16 cellular contexts compared by ENCODE assay signal in the genomic region with DNA sequence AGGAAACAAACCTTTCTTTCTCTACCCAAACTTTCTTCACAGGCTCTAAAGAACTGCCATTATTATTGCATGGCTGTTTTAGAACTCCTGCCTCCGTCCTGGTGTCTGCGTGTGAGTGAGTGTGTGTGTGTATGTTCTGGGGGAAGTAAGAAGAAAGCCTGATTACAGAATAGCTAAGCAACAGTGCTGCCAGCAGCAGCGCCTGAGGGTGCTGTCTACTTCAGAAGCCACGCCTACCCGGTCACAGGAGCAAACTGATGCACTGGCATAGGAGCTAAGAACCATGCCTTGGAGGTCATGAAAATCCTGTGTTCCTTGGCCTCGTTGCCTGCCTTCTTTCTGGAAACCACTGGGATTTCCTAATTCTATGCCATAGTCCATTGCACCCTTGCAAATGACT. TPM values are rescaled to one million over a fixed set of nuclear protein-coding genes. Genes with fewer than 3 reads are reported as not detected.
DNase-seq lines count a peak whose midpoint lies in the region; ATAC-seq and TF ChIP-seq lines count a peak whose summit lies in the region.
"Had no signal": no experiment of that assay in that cellular context is flagged by ENCODE, and none has a peak within 500 bp of the region (broad histone marks: within the 10 kb centered on the region; RNA-seq: fewer than 3 reads in every experiment).

No MANE protein-coding gene starts in this region.

- peaks cover 6% of the 10 kb centered on the region for H3K4me1 Mint-ChIP-seq in endodermal cell
- H3K4me1 Mint-ChIP-seq in activated T-cell treated with anti-CD3 and anti-CD28 coated beads, Interleukin-2, amount 50 U/mL, for 24 hours (ENCODE audit: low read depth) = no peaks in the 10 kb centered on the region
- H3K4me1 Mint-ChIP-seq: CD8-positive, alpha-beta memory T cell had no signal

- H3K27ac Mint-ChIP-seq in endodermal cell = no peak overlapping the region
- no peak overlapping the region for H3K27ac Mint-ChIP-seq in activated T-cell treated with anti-CD3 and anti-CD28 coated beads, Interleukin-2, amount 50 U/mL, for 24 hours
- H3K27ac Mint-ChIP-seq: CD8-positive, alpha-beta memory T cell had no signal

- H3K9ac ChIP-seq in endodermal cell (ENCODE audit: extremely low read depth, low read length, poor library complexity, severe bottlenecking) = no peak overlapping the region
- no peak overlapping the region for H3K9ac ChIP-seq in mucosa of rectum (ENCODE audit: low read depth in 1 of 2, low read length in 2 of 2)

- H3K36me3 ChIP-seq in H7 (replicated peaks; ENCODE audit: control insufficient read depth, insufficient read depth, low read length) (no peaks in the 10 kb centered on the region), endodermal cell (ENCODE audit: control insufficient read depth, insufficient read depth, low read length) (no peaks in the 10 kb centered on the region), mucosa of rectum (ENCODE audit: control insufficient read depth in 2 of 2, insufficient read depth in 2 of 2, low read length in 2 of 2) (no peaks in the 10 kb centered on the region)
- H3K36me3 ChIP-seq: right lobe of liver had no signal

- H3K27me3 ChIP-seq in H7 (ENCODE audit: control insufficient read depth, insufficient read depth, low read length) (peaks cover 5% of the 10 kb centered on the region), endodermal cell (ENCODE audit: control insufficient read depth, insufficient read depth, low read length, poor library complexity, severe bottlenecking) (peaks cover 8% of the 10 kb centered on the region), mucosa of rectum (ENCODE audit: control insufficient read depth in 2 of 2, insufficient read depth in 2 of 2, low read length in 2 of 2) (no peaks in the 10 kb centered on the region)
- H3K27me3 ChIP-seq: right lobe of liver had no signal

- peaks cover 18% of the 10 kb centered on the region for H3K27me3 Mint-ChIP-seq in endodermal cell (ENCODE audit: insufficient read depth)
- no peaks in the 10 kb centered on the region for H3K27me3 Mint-ChIP-seq in activated T-cell treated with anti-CD3 and anti-CD28 coated beads, Interleukin-2, amount 50 U/mL, for 24 hours
- H3K27me3 Mint-ChIP-seq: IgD-negative memory B cell had no signal

- no peak overlapping the region for H3K4me3 Mint-ChIP-seq in endodermal cell
- H3K4me3 Mint-ChIP-seq in activated T-cell treated with anti-CD3 and anti-CD28 coated beads, Interleukin-2, amount 50 U/mL, for 24 hours = no peak overlapping the region
- H3K4me3 Mint-ChIP-seq: CD8-positive, alpha-beta memory T cell; IgD-negative memory B cell had no signal

- no peak for ATAC-seq in HG02870 (IDR thresholded peaks at IDR 0.05; ENCODE audit: unreplicated experiment)

- no peak for TF ChIP-seq CTCF in endodermal cell (conservative IDR thresholded peaks at IDR 0.05)

- H3K9me3 ChIP-seq in endodermal cell (ENCODE audit: control insufficient read depth, low read length) (no peaks in the 10 kb centered on the region), mucosa of rectum (ENCODE audit: control insufficient read depth in 2 of 2, low read length in 2 of 2) (no peaks in the 10 kb centered on the region)
- H3K9me3 ChIP-seq: right lobe of liver had no signal

- H3K27ac ChIP-seq in endodermal cell (ENCODE audit: low read depth, low read length) (no peak overlapping the region), mucosa of rectum (ENCODE audit: low read depth in 2 of 2, low read length in 2 of 2) (no peak overlapping the region)
- H3K27ac ChIP-seq: epithelial cell of prostate, right lobe of liver had no signal

- H3K9me3 Mint-ChIP-seq in endodermal cell = no peaks in the 10 kb centered on the region
- H3K9me3 Mint-ChIP-seq in activated T-cell treated with anti-CD3 and anti-CD28 coated beads, Interleukin-2, amount 50 U/mL, for 24 hours = no peaks in the 10 kb centered on the region
- H3K9me3 Mint-ChIP-seq: CD8-positive, alpha-beta memory T cell; IgD-negative memory B cell had no signal

- H3K4me1 ChIP-seq in endodermal cell (ENCODE audit: control insufficient read depth, insufficient read depth, low read length) (no peaks in the 10 kb centered on the region), mucosa of rectum (ENCODE audit: control insufficient read depth in 2 of 2, insufficient read depth in 2 of 2, low read length in 2 of 2) (no peaks in the 10 kb centered on the region)
- H3K4me1 ChIP-seq: right lobe of liver had no signal

- no peaks in the 10 kb centered on the region for H3K36me3 Mint-ChIP-seq in endodermal cell (ENCODE audit: low read depth)
- no peaks in the 10 kb centered on the region for H3K36me3 Mint-ChIP-seq in activated T-cell treated with anti-CD3 and anti-CD28 coated beads, Interleukin-2, amount 50 U/mL, for 24 hours (ENCODE audit: low read depth)
- H3K36me3 Mint-ChIP-seq: CD8-positive, alpha-beta memory T cell; IgD-negative memory B cell had no signal

- 64 to 75% methylated on average over 3 to 6 of the region's 6 CpGs for whole genome bisulfite sequencing in endodermal cell (ENCODE audit: insufficient coverage in 1 of 2, insufficient read length in 1 of 2), 2 experiments

- peak; percentile 18 for DNase-seq in H7
- peak; percentile 82 for DNase-seq in NCI-H82 (lab: John Stamatoyannopoulos, UW)
- DNase-seq in endodermal cell = peak; percentile 55
- DNase-seq in midbrain (lab: John Stamatoyannopoulos, UW) = no peak
- DNase-seq in activated T-cell treated with anti-CD3 and anti-CD28 coated beads, Interleukin-2, amount 50 U/mL, for 24 hours = no peak
- no peak for DNase-seq in SKM-1 treated with dmso at 0.1 percent for 144 hours (lab: John Stamatoyannopoulos, UW; ENCODE audit: unreplicated experiment)
- DNase-seq: activated CD4-positive, alpha-beta T cell treated with anti-CD3 and anti-CD28 coated beads for 48 hours; CD8-positive, alpha-beta memory T cell; right lobe of liver had no signal

- H3K4me3 ChIP-seq in H7 (ENCODE audit: insufficient read depth, low read depth, low read length) = no peak overlapping the region
- H3K4me3 ChIP-seq in endodermal cell (ENCODE audit: low read length) = no peak overlapping the region
- peak overlapping the region; percentile 33 to 56 for H3K4me3 ChIP-seq in mucosa of rectum (ENCODE audit: low read length in 2 of 2)
- H3K4me3 ChIP-seq: right lobe of liver had no signal

RNA-seq across cellular contexts. Expression of a gene that starts 25.2 kb away (rescaled TPM):
- not detected in 2 replicates for total RNA-seq in H7 (2014; rRNA removed; shearing (Covaris generic))
- total RNA-seq in endodermal cell = not detected
- polyA plus RNA-seq in endodermal cell (2013, experiment 1 of 2) = not detected
- polyA plus RNA-seq in endodermal cell (2013, experiment 2 of 2) = not detected
- total RNA-seq: CD8-positive, alpha-beta memory T cell; H4; right lobe of liver; SK-MEL-5; temporal lobe had no signal
- polyA plus RNA-seq: CD8-positive, alpha-beta memory T cell; IgD-negative memory B cell had no signal

RNA-seq across cellular contexts. Expression of a gene that starts 28.5 kb away (rescaled TPM):
- not detected in 2 replicates for total RNA-seq in H7 (2014; rRNA removed; shearing (Covaris generic))
- total RNA-seq in endodermal cell = not detected
- polyA plus RNA-seq in endodermal cell (2013, experiment 1 of 2) = not detected
- polyA plus RNA-seq in endodermal cell (2013, experiment 2 of 2) = not detected
- total RNA-seq: CD8-positive, alpha-beta memory T cell; H4; SK-MEL-5 had no signal
- polyA plus RNA-seq: CD8-positive, alpha-beta memory T cell had no signal

Comparison
In these comparisons a context has a peak if more than half of its experiments do, and no peak if none do; other contexts are left out.
1. DNase-seq: peak in H7 (single experiment), NCI-H82 (single experiment) and endodermal cell (single experiment); none in midbrain (single experiment), activated T-cell treated with anti-CD3 and anti-CD28 coated beads, Interleukin-2, amount 50 U/mL, for 24 hours (single experiment) and SKM-1 treated with dmso at 0.1 percent for 144 hours (single experiment).
2. H3K4me3 ChIP-seq: peak in mucosa of rectum (2 of 2); none in H7 (single experiment) and endodermal cell (single experiment).